In the genomic region with DNA sequence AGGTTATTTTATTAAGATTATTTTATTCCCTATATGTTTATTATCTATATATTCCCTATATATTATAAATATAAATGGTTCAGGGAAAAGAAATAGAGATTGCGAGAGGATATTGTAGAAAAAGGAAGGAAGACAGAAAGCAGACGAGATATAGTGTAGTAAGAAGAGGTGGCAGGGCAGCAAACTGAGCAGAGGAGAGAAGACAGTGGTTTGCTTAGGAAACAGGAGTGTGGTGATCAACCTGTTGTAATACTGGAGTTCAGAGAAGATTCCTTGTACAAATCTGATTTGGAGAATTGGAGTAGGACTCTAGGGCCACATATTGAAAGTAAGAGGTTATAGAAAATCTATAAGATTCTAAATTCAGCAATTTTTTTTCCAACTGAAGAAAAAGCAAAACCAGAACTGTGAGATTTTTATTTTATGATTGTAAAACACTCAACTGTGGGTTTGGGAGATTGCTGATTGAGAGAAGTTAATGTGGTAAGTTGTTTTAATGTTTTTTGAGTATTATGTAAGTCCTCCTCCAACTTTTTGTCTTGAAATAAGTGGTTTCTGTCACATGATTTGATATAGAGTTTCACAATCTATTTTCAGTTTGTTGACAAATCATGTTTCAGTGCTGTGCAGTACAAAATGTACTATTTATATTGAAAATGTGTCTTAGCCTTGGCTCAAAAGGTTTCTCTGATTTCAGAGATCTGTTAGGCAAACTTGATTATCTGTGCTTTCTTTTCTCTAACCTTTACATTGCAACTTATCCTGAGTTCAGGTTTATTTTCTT, we compare ENCODE assay signal across 10 cellular contexts. TPM values are rescaled to one million over a fixed set of nuclear protein-coding genes. Genes with fewer than 3 reads are reported as not detected.
A peak's percentile ranks its signal among the peaks of the same experiment; 100 is the strongest.
DNase-seq lines count a peak whose midpoint lies in the region; ATAC-seq and TF ChIP-seq lines count a peak whose summit lies in the region.
"Had no signal": no experiment of that assay in that cellular context is flagged by ENCODE, and none has a peak within 500 bp of the region (broad histone marks: within the 10 kb centered on the region; RNA-seq: fewer than 3 reads in every experiment).

No MANE protein-coding gene starts in this region.

- H3K4me3 ChIP-seq in fibroblast of pulmonary artery (replicated peaks; ENCODE audit: low read depth, low read length) (no peak overlapping the region), transverse colon (no peak overlapping the region)

- peak; percentile 89 for ATAC-seq in HG03432 (IDR thresholded peaks at IDR 0.05; ENCODE audit: unreplicated experiment)
- ATAC-seq: Panc1 had no signal

- no peak for TF ChIP-seq CTCF in GM20000 (IDR thresholded peaks at IDR 0.05; ENCODE audit: extremely low read depth, missing control alignments)
- no peak for TF ChIP-seq CTCF in fibroblast of pulmonary artery (IDR thresholded peaks at IDR 0.05; ENCODE audit: low read length, missing control alignments)
- no peak for TF ChIP-seq CTCF in transverse colon (IDR thresholded peaks at IDR 0.05)

- intact Hi-C loops in transverse colon (cut with DNase I; ENCODE audit: low total_unique reads): no loop called here

- 71 to 85% methylated on average over 2 of the region's 2 CpGs for WGBS in transverse colon (ENCODE audit: low coverage in 1 of 2), 2 donors

- H3K4me1 ChIP-seq in transverse colon: peaks cover 0 to 4% (median 2%) of the 10 kb centered on the region in 4 donors

- no peaks in the 10 kb centered on the region for H3K27me3 ChIP-seq in transverse colon

- no peak for TF ChIP-seq EP300 in transverse colon (IDR thresholded peaks at IDR 0.05; ENCODE audit: low read depth)

- peak overlapping the region; percentile 10 to 69 (median 60) for H3K27ac ChIP-seq in transverse colon

- in situ Hi-C loops in transverse colon (cut with MboI; ENCODE audit: low pct_ligation_motif_present in 1 of 4, low pct_unique_long_range_greater_than_20kb in 1 of 4, low sequenced_read_pairs in 3 of 4): no loop called here

- no peaks in the 10 kb centered on the region for H3K9me3 ChIP-seq in transverse colon

- no peak for TF ChIP-seq POLR2A in transverse colon (IDR thresholded peaks at IDR 0.05)

- peaks cover 0 to 7% (median 0%) of the 10 kb centered on the region in 4 donors for H3K36me3 ChIP-seq in transverse colon

- DNase-seq in GM20000 (ENCODE audit: low spot score): peak; percentile 8
- DNase-seq in fibroblast of pulmonary artery (ENCODE audit: low read depth): peak; percentile 63
- DNase-seq in transverse colon: no peak
- DNase-seq in LoVo (ENCODE audit: low spot score): no peak
- no peak for DNase-seq in retina
- no peak for DNase-seq in activated CD4-positive, alpha-beta T cell treated with anti-CD3 and anti-CD28 coated beads, Interleukin-2, amount 50 U/mL, for 1 hour
- no peak for DNase-seq in effector CD8-positive, alpha-beta T cell (lab: John Stamatoyannopoulos, UW)

RNA-seq across cellular contexts. Expression of a gene that starts 9.6 kb away (rescaled TPM):
- total RNA-seq in transverse colon: 10 to 100 TPM; 11.1 to 34.3 (median 21.1) TPM

RNA-seq across cellular contexts. Expression of a gene that starts 36.3 kb away (rescaled TPM):
- 100 to 1,000 TPM in 1 of 4 donors, 10 to 100 TPM in 3; 40.4 to 172 (median 70.6) TPM for total RNA-seq in transverse colon

RNA-seq across cellular contexts. Expression of a gene that starts 55.4 kb away (rescaled TPM):
- total RNA-seq in transverse colon: not detected
- total RNA-seq: glomerular endothelial cell had no signal

Comparison
In these comparisons a context has a peak if more than half of its experiments do, and no peak if none do; other contexts are left out.
1. DNase-seq: peak in GM20000 (single experiment) and fibroblast of pulmonary artery (single experiment); none in transverse colon (single experiment), LoVo (single experiment), retina (single experiment), activated CD4-positive, alpha-beta T cell treated with anti-CD3 and anti-CD28 coated beads, Interleukin-2, amount 50 U/mL, for 1 hour (single experiment) and effector CD8-positive, alpha-beta T cell (single experiment).